ENCODE assay signal across 8 cellular contexts in genomic region chr20:45368221-45368980, GRCh38. TPM values are rescaled to one million over a fixed set of nuclear protein-coding genes. Genes with fewer than 3 reads are reported as not detected.
DNase-seq lines count a peak whose midpoint lies in the region; ATAC-seq lines count a peak whose summit lies in the region.
"Had no signal": no experiment of that assay in that cellular context is flagged by ENCODE, and none has a peak within 500 bp of the region (broad histone marks: within the 10 kb centered on the region; RNA-seq: fewer than 3 reads in every experiment).

No MANE protein-coding gene starts in this region.

- peaks cover 10% of the 10 kb centered on the region for H3K36me3 Mint-ChIP-seq in natural killer cell treated with Interleukin-12 subunit alpha and Interleukin-12 subunit beta and Interleukin-15 and Interleukin-18, amount 100 ng/mL, for 72 hours

- peak; percentile 77 for ATAC-seq in HG03039 (IDR thresholded peaks at IDR 0.05; ENCODE audit: unreplicated experiment)
- ATAC-seq in natural killer cell treated with Interleukin-12 subunit alpha and Interleukin-12 subunit beta and Interleukin-15 and Interleukin-18, amount 100 ng/mL, for 72 hours, result peak; percentile 58 to 70

- DNase-seq in GM19240 (ENCODE audit: insufficient read length, low spot score) (peak; percentile 80), SKM-1 treated with dmso at 0.1 percent for 144 hours (lab: John Stamatoyannopoulos, UW; ENCODE audit: unreplicated experiment) (peak; percentile 91), NK-92 (lab: John Stamatoyannopoulos, UW; ENCODE audit: unreplicated experiment) (no peak), A172 (ENCODE audit: low spot score) (no peak), NCI-H1417 (lab: John Stamatoyannopoulos, UW) (no peak)
- DNase-seq in natural killer cell treated with Interleukin-12 subunit alpha and Interleukin-12 subunit beta and Interleukin-15 and Interleukin-18, amount 100 ng/mL, for 72 hours (ENCODE audit: low spot score), result no peak

- no peaks in the 10 kb centered on the region for H3K9me3 Mint-ChIP-seq in natural killer cell treated with Interleukin-12 subunit alpha and Interleukin-12 subunit beta and Interleukin-15 and Interleukin-18, amount 100 ng/mL, for 72 hours

- H3K27ac Mint-ChIP-seq in natural killer cell treated with Interleukin-12 subunit alpha and Interleukin-12 subunit beta and Interleukin-15 and Interleukin-18, amount 100 ng/mL, for 72 hours, result peak overlapping the region; percentile 33 to 61

- H3K4me3 Mint-ChIP-seq in natural killer cell treated with Interleukin-12 subunit alpha and Interleukin-12 subunit beta and Interleukin-15 and Interleukin-18, amount 100 ng/mL, for 72 hours, result peak overlapping the region; percentile 83

- peaks cover 45 to 47% of the 10 kb centered on the region in 2 donors for H3K4me1 Mint-ChIP-seq in natural killer cell treated with Interleukin-12 subunit alpha and Interleukin-12 subunit beta and Interleukin-15 and Interleukin-18, amount 100 ng/mL, for 72 hours (ENCODE audit: low read depth in 2 of 2)

- no peaks in the 10 kb centered on the region for H3K27me3 Mint-ChIP-seq in natural killer cell treated with Interleukin-12 subunit alpha and Interleukin-12 subunit beta and Interleukin-15 and Interleukin-18, amount 100 ng/mL, for 72 hours

RNA-seq across cellular contexts. Expression of gene SYS1, which starts 5.4 kb away (rescaled TPM):
- 10 to 100 TPM; 23.3 to 31.4 TPM for total RNA-seq in natural killer cell treated with Interleukin-12 subunit alpha and Interleukin-12 subunit beta and Interleukin-15 and Interleukin-18, amount 100 ng/mL, for 72 hours
- 14.5 and 18.6 TPM in 2 replicates for total RNA-seq in A172 (2014; rRNA removed; shearing (Covaris generic))

RNA-seq across cellular contexts. Expression of gene TP53TG5, which starts 9.7 kb away (rescaled TPM):
- not detected for total RNA-seq in natural killer cell treated with Interleukin-12 subunit alpha and Interleukin-12 subunit beta and Interleukin-15 and Interleukin-18, amount 100 ng/mL, for 72 hours
- total RNA-seq in A172 (2014; rRNA removed; shearing (Covaris generic)), result not detected in 2 replicates
- total RNA-seq: endothelial cell of umbilical vein had no signal

RNA-seq across cellular contexts. Expression of gene SDC4, which starts 20.2 kb away (rescaled TPM):
- total RNA-seq in natural killer cell treated with Interleukin-12 subunit alpha and Interleukin-12 subunit beta and Interleukin-15 and Interleukin-18, amount 100 ng/mL, for 72 hours, result 10 to 100 TPM; 23.3 to 43.5 TPM
- 42.4 and 43.9 TPM in 2 replicates for total RNA-seq in A172 (2014; rRNA removed; shearing (Covaris generic))

RNA-seq across cellular contexts. Expression of gene DBNDD2, which starts 39.7 kb away (rescaled TPM):
- 1 to 10 TPM; 6.1 to 6.4 TPM for total RNA-seq in natural killer cell treated with Interleukin-12 subunit alpha and Interleukin-12 subunit beta and Interleukin-15 and Interleukin-18, amount 100 ng/mL, for 72 hours
- 1.7 and 7.0 TPM in 2 replicates for total RNA-seq in A172 (2014; rRNA removed; shearing (Covaris generic))

RNA-seq across cellular contexts. Expression of gene PIGT, which starts 47.5 kb away (rescaled TPM):
- 10 to 100 TPM; 73.0 to 86.6 TPM for total RNA-seq in natural killer cell treated with Interleukin-12 subunit alpha and Interleukin-12 subunit beta and Interleukin-15 and Interleukin-18, amount 100 ng/mL, for 72 hours
- total RNA-seq in A172 (2014; rRNA removed; shearing (Covaris generic)), result 78.8 and 86.0 TPM in 2 replicates

Comparison
In these comparisons a context has a peak if more than half of its experiments do, and no peak if none do; other contexts are left out.
1. DNase-seq: peak in GM19240 (single experiment) and SKM-1 treated with dmso at 0.1 percent for 144 hours (single experiment); none in natural killer cell treated with Interleukin-12 subunit alpha and Interleukin-12 subunit beta and Interleukin-15 and Interleukin-18, amount 100 ng/mL, for 72 hours (single experiment), NK-92 (single experiment), A172 (single experiment) and NCI-H1417 (0 of 3).